In the genomic region with DNA sequence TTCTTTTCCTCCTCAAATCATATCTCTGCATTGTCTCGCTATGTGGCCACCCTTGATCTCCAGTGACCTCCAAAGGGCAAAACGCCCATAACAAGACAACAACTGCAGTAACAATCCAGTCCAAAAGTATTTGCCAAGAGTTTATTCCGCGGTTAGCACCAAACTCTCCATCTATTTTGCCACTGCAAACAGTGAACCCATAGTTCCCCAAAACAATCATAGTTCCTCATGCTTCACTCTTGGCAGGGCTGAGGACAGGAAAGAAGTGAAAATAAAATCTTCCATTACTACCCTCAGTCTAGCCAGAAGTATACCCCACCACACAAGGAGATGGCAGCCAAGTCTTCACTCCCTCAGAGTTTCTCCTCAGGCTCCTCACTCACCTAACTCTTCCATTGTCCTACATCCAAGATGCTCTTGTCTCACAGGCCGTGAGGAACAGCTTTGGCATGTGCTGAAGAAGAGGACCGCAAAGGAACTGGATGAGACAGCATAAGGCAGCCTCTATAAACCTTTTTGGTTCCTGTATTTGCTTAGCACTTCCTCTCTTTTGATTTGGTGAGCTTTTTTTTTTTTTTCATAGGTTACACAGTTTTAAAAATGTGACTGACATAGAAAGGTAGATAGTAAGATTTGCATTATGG, we compare ENCODE assay signal across 8 cellular contexts. TPM values are rescaled to one million over a fixed set of nuclear protein-coding genes. Genes with fewer than 3 reads are reported as not detected.
DNase-seq lines count a peak whose midpoint lies in the region; ATAC-seq and TF ChIP-seq lines count a peak whose summit lies in the region.

A gene (minus strand): TSS at position 480 of the 644 bp plus-strand sequence. CDS start 84 bp downstream, at position 396.

- peak within 1 kb of the TSS; percentile 59 for H2AFZ ChIP-seq in mammary epithelial cell (ENCODE audit: low read depth, low read length)

- dilution Hi-C loops in mammary epithelial cell (cut with HindIII; ENCODE audit: low sequenced_read_pairs) = no loop called here

- no peaks in the 10 kb centered on the region for H3K36me3 ChIP-seq in mammary epithelial cell (ENCODE audit: insufficient read depth, low read length)
- no peaks in the 10 kb centered on the region for H3K36me3 ChIP-seq in mucosa of stomach (ENCODE audit: control insufficient read depth, insufficient read depth, low read length)
- H3K36me3 ChIP-seq in transverse colon = peaks cover 0 to 2% (median 0%) of the 10 kb centered on the region in 4 donors

- H3K9ac ChIP-seq in mammary epithelial cell (ENCODE audit: insufficient read depth, low read length) (peak within 1 kb of the TSS; percentile 99), mucosa of stomach (ENCODE audit: low read length) (peak within 1 kb of the TSS; percentile 99)

- TF ChIP-seq CTCF in mammary epithelial cell (conservative IDR thresholded peaks at IDR 0.05 in 1 of 2, IDR thresholded peaks at IDR 0.05 in 1 of 2; ENCODE audit: extremely low read depth in 1 of 2, insufficient read depth in 1 of 2, low read depth in 1 of 2, low read length in 2 of 2) = no peak
- no peak for TF ChIP-seq CTCF in transverse colon (IDR thresholded peaks at IDR 0.05)

- H3K4me3 ChIP-seq in mammary epithelial cell (replicated peaks in 1 of 3; ENCODE audit: insufficient read depth in 1 of 3, low read depth in 2 of 3, low read length in 3 of 3) (peak within 1 kb of the TSS in 2 of 3 experiments; percentile 4 to 54), mucosa of stomach (ENCODE audit: low read length) (no peak within 1 kb of the TSS), transverse colon (peak within 1 kb of the TSS in 3 of 4 donors; percentile 6 to 98 (median 8))

- in situ Hi-C loops in mammary epithelial cell (cut with MboI; ENCODE audit: low sequenced_read_pairs in 2 of 2) = loop anchor here in 1 of 2 donors (5.0 kb wide), 1 partner anchor 212 kb away; no protein-coding TSS in a partner anchor
- in situ Hi-C loops in transverse colon (cut with MboI; ENCODE audit: low pct_ligation_motif_present in 1 of 4, low pct_unique_long_range_greater_than_20kb in 1 of 4, low sequenced_read_pairs in 3 of 4) = loop anchor here in 1 of 4 donors (10.0 kb wide), 1 partner anchor 569 kb away; a partner anchor contains a TSS

- TF ChIP-seq POLR2A in transverse colon (IDR thresholded peaks at IDR 0.05) = peak; percentile 53

- TF ChIP-seq EP300 in transverse colon (IDR thresholded peaks at IDR 0.05; ENCODE audit: low read depth) = no peak

- H3K27me3 Mint-ChIP-seq in T-helper 17 cell = no peaks in the 10 kb centered on the region

- 26% methylated on average over 6 of the region's 6 CpGs for WGBS in mammary epithelial cell (ENCODE audit: low coverage, missing lambda C conversion rate)
- WGBS in transverse colon (ENCODE audit: low coverage in 1 of 2), 2 donors = 23 to 53% methylated on average over 5 to 6 of the region's 6 CpGs

- H4K20me1 ChIP-seq in mammary epithelial cell (ENCODE audit: insufficient read depth, low read length) = no peaks in the 10 kb centered on the region

- BruUV-seq in mammary epithelial cell (replicated peaks; lab: Mats Ljungman, UMichigan) = no TSS peak

- no peaks in the 10 kb centered on the region for H3K9me3 ChIP-seq in T-helper 17 cell (ENCODE audit: control insufficient read depth, low read length, poor library complexity, severe bottlenecking)
- peaks cover 3% of the 10 kb centered on the region for H3K9me3 ChIP-seq in mammary epithelial cell (replicated peaks; ENCODE audit: insufficient read depth, low read length)
- no peaks in the 10 kb centered on the region for H3K9me3 ChIP-seq in mucosa of stomach (ENCODE audit: control insufficient read depth, low read length)
- H3K9me3 ChIP-seq in transverse colon = no peaks in the 10 kb centered on the region

- peaks cover 7% of the 10 kb centered on the region for H3K36me3 Mint-ChIP-seq in T-helper 17 cell (ENCODE audit: low read depth)

- no peaks in the 10 kb centered on the region for H3K27me3 ChIP-seq in mammary epithelial cell (ENCODE audit: insufficient read depth, low read length)
- H3K27me3 ChIP-seq in mucosa of stomach (ENCODE audit: control insufficient read depth, insufficient read depth, low read length) = no peaks in the 10 kb centered on the region
- H3K27me3 ChIP-seq in transverse colon = no peaks in the 10 kb centered on the region

- H3K79me2 ChIP-seq in mammary epithelial cell (ENCODE audit: insufficient read depth, low read length) = peaks cover 52% of the 10 kb centered on the region

- CTCF ChIA-PET in mammary epithelial cell (lab: Charles Lee; ENCODE audit: low non-redundant PET) = no interaction called here

- H3K4me1 ChIP-seq in mammary epithelial cell (ENCODE audit: insufficient read depth, low read length) (peaks cover 44% of the 10 kb centered on the region), mucosa of stomach (ENCODE audit: control insufficient read depth, insufficient read depth, low read length) (peaks cover 20% of the 10 kb centered on the region), transverse colon (peaks cover 13 to 53% (median 29%) of the 10 kb centered on the region in 4 donors)

- DNase-seq in activated gamma-delta T cell treated with Interleukin-2 at 50 U/mL for 16 hours (peak; percentile 52), activated gamma-delta T cell (lab: John Stamatoyannopoulos, UW) (no peak), T-helper 17 cell (peak; percentile 18 to 41 (median 32)), mammary epithelial cell (peak; percentile 79), transverse colon (peak; percentile 48), posterior vena cava (ENCODE audit: low spot score) (no peak)

- H3K4me2 ChIP-seq in mammary epithelial cell (ENCODE audit: insufficient read depth, low read depth, low read length) = peak within 1 kb of the TSS; percentile 74

- intact Hi-C loops in mammary epithelial cell (cut with micrococcal nuclease) = loop anchor here (5.0 kb wide), 4 partner anchors 197 to 977 kb away; a partner anchor contains a TSS
- intact Hi-C loops in transverse colon (cut with DNase I; ENCODE audit: low total_unique reads) = no loop called here
- intact Hi-C loops in posterior vena cava (cut with DNase I) = loop anchor here in 1 of 2 donors (10.0 kb wide), 1 partner anchor 49 kb away; a partner anchor contains a TSS

- no peak for ATAC-seq in T-helper 17 cell
- no peak for ATAC-seq in GM18502 (IDR thresholded peaks at IDR 0.05; ENCODE audit: poor library complexity, unreplicated experiment)

- H3K27ac ChIP-seq in mammary epithelial cell (ENCODE audit: insufficient read depth, low read depth, low read length) = peak within 1 kb of the TSS; percentile 99
- H3K27ac ChIP-seq in transverse colon = peak within 1 kb of the TSS; percentile 100

- peak within 1 kb of the TSS; percentile 100 for H3K27ac Mint-ChIP-seq in T-helper 17 cell

- peak within 1 kb of the TSS; percentile 98 for H3K4me3 Mint-ChIP-seq in T-helper 17 cell

- H3K4me1 Mint-ChIP-seq in T-helper 17 cell = peaks cover 54% of the 10 kb centered on the region

RNA-seq across cellular contexts. Expression of the gene that starts here (rescaled TPM):
- 10 to 100 TPM; 92.8 to 99.8 TPM for total RNA-seq in T-helper 17 cell
- total RNA-seq in mammary epithelial cell = 10 to 100 TPM in 1 of 2 donors, 1 to 10 TPM in 1; 8.7 to 18.8 TPM
- 68.1 TPM for polyA plus RNA-seq in mammary epithelial cell
- 61.3 TPM for polyA minus RNA-seq in mammary epithelial cell
- 10 to 100 TPM in 3 of 4 donors, 1 to 10 TPM in 1; 10.0 to 18.7 (median 16.0) TPM for total RNA-seq in transverse colon
- total RNA-seq in posterior vena cava = 10 to 100 TPM in 1 of 2 donors, 1 to 10 TPM in 1; 7.9 to 10.7 TPM

Comparison
In these comparisons a context has a peak if more than half of its experiments do, and no peak if none do; other contexts are left out.
1. RNA of the gene that starts here (total RNA-seq): 92.8 to 99.8 TPM in T-helper 17 cell; 8.7 to 18.8 TPM in mammary epithelial cell, 10.0 to 18.7 TPM in transverse colon and 7.9 to 10.7 TPM in posterior vena cava; every median in the first group is over 4 times any median in the second.
2. DNase-seq: peak in activated gamma-delta T cell treated with Interleukin-2 at 50 U/mL for 16 hours (single experiment), T-helper 17 cell (3 of 3), mammary epithelial cell (single experiment) and transverse colon (single experiment); none in activated gamma-delta T cell (single experiment) and posterior vena cava (single experiment).